7 cellular contexts compared by ENCODE assay signal in the genomic region with DNA sequence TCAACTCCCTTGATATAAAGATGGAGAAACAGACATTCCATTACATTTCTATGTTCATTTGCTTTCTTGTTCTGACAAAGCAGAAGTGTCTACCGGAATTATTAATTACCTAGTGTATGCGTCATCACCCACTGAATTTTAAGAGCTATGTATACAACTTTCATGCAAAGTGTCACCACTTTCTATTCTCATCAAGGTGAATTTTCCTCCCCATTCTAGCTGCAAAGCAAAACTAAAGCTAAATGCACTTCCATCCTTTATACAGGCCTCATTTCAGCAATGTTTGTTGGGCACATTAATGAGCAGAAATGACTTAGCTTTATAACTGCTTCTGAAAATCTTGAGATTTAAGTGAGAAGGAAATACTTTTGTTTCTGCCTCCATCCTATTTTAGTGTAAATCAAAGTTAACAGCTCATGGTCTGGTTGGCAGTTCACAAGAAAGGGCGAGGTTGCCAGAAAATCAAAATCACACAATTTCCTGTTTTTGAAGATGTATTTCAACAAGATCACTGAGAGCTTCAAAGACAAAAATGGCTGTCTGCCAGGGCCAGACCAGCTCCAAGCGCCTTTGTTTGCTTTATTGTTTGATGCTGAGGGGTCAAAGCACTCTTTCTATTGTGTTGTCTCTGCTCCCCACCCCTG. TPM values are rescaled to one million over a fixed set of nuclear protein-coding genes. Genes with fewer than 3 reads are reported as not detected.
DNase-seq lines count a peak whose midpoint lies in the region; ATAC-seq lines count a peak whose summit lies in the region.

No MANE protein-coding gene starts in this region.

- ATAC-seq in GM18858 (IDR thresholded peaks at IDR 0.05; ENCODE audit: unreplicated experiment) = peak; percentile 63
- ATAC-seq in HG02610 (IDR thresholded peaks at IDR 0.05; ENCODE audit: unreplicated experiment) = peak; percentile 65
- peak; percentile 81 for ATAC-seq in activated CD4-positive, alpha-beta T cell treated with anti-CD3 and anti-CD28 coated beads for 36 hours

- peaks cover 8% of the 10 kb centered on the region for H3K36me3 Mint-ChIP-seq in activated CD4-positive, alpha-beta T cell treated with anti-CD3 and anti-CD28 coated beads for 36 hours (ENCODE audit: low read depth)

- intact Hi-C loops in activated CD4-positive, alpha-beta T cell treated with anti-CD3 and anti-CD28 coated beads for 36 hours (cut with DNase I, micrococcal nuclease) = loop anchor here (1.0 to 2.0 kb wide), 7 partner anchors 25 to 66 kb away; no protein-coding TSS in a partner anchor

- peak overlapping the region; percentile 90 for H3K27ac Mint-ChIP-seq in activated CD4-positive, alpha-beta T cell treated with anti-CD3 and anti-CD28 coated beads for 36 hours

- H3K4me1 Mint-ChIP-seq in activated CD4-positive, alpha-beta T cell treated with anti-CD3 and anti-CD28 coated beads for 36 hours = peaks cover 83% of the 10 kb centered on the region

- no peaks in the 10 kb centered on the region for H3K27me3 Mint-ChIP-seq in activated CD4-positive, alpha-beta T cell treated with anti-CD3 and anti-CD28 coated beads for 36 hours

- CTCF ChIA-PET in activated CD4-positive, alpha-beta T cell treated with anti-CD3 and anti-CD28 coated beads for 36 hours (lab: Charles Lee) = interaction anchor here (0.8 to 1.9 kb wide), 16 partner anchors 12 to 105 kb away, joined by 3 to 8 read pairs (median 4); no protein-coding TSS in a partner anchor

- peaks cover 3% of the 10 kb centered on the region for H3K9me3 Mint-ChIP-seq in activated CD4-positive, alpha-beta T cell treated with anti-CD3 and anti-CD28 coated beads for 36 hours (ENCODE audit: low read depth)

- no peak overlapping the region for H3K4me3 Mint-ChIP-seq in activated CD4-positive, alpha-beta T cell treated with anti-CD3 and anti-CD28 coated beads for 36 hours

- no peak for DNase-seq in activated CD4-positive, alpha-beta T cell treated with anti-CD3 and anti-CD28 coated beads for 36 hours
- DNase-seq in midbrain (lab: John Stamatoyannopoulos, UW) (peak; percentile 21), LoVo (ENCODE audit: low spot score) (no peak), cortex of kidney (lab: John Stamatoyannopoulos, UW) (no peak)
- DNase-seq in stimulated activated CD4-positive, alpha-beta T cell treated with anti-CD3 and anti-CD28 coated beads, Interleukin-1b, Interleukin-23, amount 100 ng/mL, for 48 hours = no peak

- POLR2A ChIA-PET in activated CD4-positive, alpha-beta T cell treated with anti-CD3 and anti-CD28 coated beads for 36 hours (lab: Charles Lee) = interaction anchor here (0.6 to 1.6 kb wide), 13 partner anchors 24 to 683 kb away, joined by 3 to 12 read pairs (median 4); partner anchors contain the start of gene TMSB4X

RNA-seq across cellular contexts. Expression of gene FAM9C, which starts 7.2 kb away (rescaled TPM):
- not detected for total RNA-seq in activated CD4-positive, alpha-beta T cell treated with anti-CD3 and anti-CD28 coated beads for 36 hours
